16 cellular contexts compared by ENCODE assay signal in the genomic region with DNA sequence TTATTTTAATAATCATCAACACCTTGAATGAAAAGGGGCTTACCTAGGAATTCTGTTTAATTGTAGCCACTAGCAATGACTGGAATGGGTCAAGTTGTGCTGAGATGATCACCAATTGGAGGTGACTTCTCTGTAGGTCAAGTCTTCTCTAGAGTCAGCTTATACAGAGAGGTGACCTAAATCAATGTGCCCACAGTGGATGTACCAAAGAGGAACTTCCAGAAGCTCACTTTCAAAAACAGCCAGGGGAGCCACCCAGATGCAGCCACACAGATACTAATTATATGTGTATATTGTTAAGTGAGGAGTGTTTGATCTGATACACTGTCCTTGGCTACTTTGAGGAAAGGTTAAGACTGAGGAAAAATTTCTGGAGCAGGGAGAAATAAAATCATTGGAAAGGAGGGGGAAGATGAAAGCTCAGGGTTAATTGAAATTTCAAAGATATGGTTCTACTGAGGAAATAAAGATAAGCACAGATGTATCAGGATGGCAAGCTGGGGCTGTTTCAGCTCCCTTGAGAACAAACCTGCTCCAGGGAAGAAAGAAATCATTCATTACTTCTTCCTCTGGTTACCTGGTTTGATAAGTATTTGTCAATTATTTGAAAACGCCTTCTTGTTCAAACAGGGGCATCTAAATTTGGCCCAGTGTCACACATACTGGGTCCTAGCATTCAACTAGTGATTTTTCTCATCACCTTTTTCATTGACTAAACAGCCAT. TPM values are rescaled to one million over a fixed set of nuclear protein-coding genes. Genes with fewer than 3 reads are reported as not detected.
DNase-seq lines count a peak whose midpoint lies in the region; ATAC-seq, FAIRE-seq and TF ChIP-seq lines count a peak whose summit lies in the region.
"Had no signal": no experiment of that assay in that cellular context is flagged by ENCODE, and none has a peak within 500 bp of the region (broad histone marks: within the 10 kb centered on the region; RNA-seq: fewer than 3 reads in every experiment).

No MANE protein-coding gene starts in this region.

- peak overlapping the region; percentile 4 for H3K27ac Mint-ChIP-seq in astrocyte (ENCODE audit: unreplicated experiment)

- no peak overlapping the region for H3K9ac ChIP-seq in astrocyte (ENCODE audit: low read length)

- H3K36me3 ChIP-seq in astrocyte (ENCODE audit: insufficient read depth, low read length) = no peaks in the 10 kb centered on the region
- H3K36me3 ChIP-seq in spleen = peaks cover 0 to 29% (median 0%) of the 10 kb centered on the region in 6 donors
- H3K36me3 ChIP-seq: brain microvascular endothelial cell had no signal

- H3K9me3 ChIP-seq in astrocyte (ENCODE audit: insufficient read depth, low read depth, low read length) (no peaks in the 10 kb centered on the region), spleen (no peaks in the 10 kb centered on the region)

- no peaks in the 10 kb centered on the region for H3K79me2 ChIP-seq in astrocyte (ENCODE audit: insufficient read depth, low read length)

- no peak for DNase-seq in activated T-cell treated with anti-CD3 and anti-CD28 coated beads, Interleukin-2, amount 50 U/mL, for 4 hours
- DNase-seq in activated T-cell treated with anti-CD3 and anti-CD28 coated beads, Interleukin-2, amount 50 U/mL, for 1 hour = no peak
- peak; percentile 34 for DNase-seq in NAMALWA (ENCODE audit: low spot score)
- DNase-seq in astrocyte (ENCODE audit: low read depth) = no peak
- DNase-seq in spleen = no peak
- no peak for DNase-seq in Right ventricle myocardium inferior (ENCODE audit: missing footprints)
- no peak for DNase-seq in occipital lobe (lab: John Stamatoyannopoulos, UW)
- DNase-seq: activated CD8-positive, alpha-beta memory T cell treated with anti-CD3 and anti-CD28 coated beads, Interleukin-2, amount 50 U/mL, for 48 hours; brain microvascular endothelial cell; NCI-H446; right cardiac atrium; stimulated activated CD4-positive, alpha-beta T cell treated with anti-CD3 and anti-CD28 coated beads, Interleukin-4, amount 100 ng/mL, for 24 hours; stimulated activated naive CD8-positive, alpha-beta T cell treated with anti-CD3 and anti-CD28 coated beads, Interleukin-15, Interleukin-2, amounts not matched to agents 100 U/mL and 50 U/mL, for 24 hours had no signal

- H3K4me1 Mint-ChIP-seq in activated T-cell treated with anti-CD3 and anti-CD28 coated beads, Interleukin-2, amount 50 U/mL, for 4 hours (ENCODE audit: low read depth) = peaks cover 75% of the 10 kb centered on the region
- peaks cover 48% of the 10 kb centered on the region for H3K4me1 Mint-ChIP-seq in astrocyte (ENCODE audit: low read depth, unreplicated experiment)

- H3K9me3 Mint-ChIP-seq in activated T-cell treated with anti-CD3 and anti-CD28 coated beads, Interleukin-2, amount 50 U/mL, for 4 hours = no peaks in the 10 kb centered on the region
- H3K9me3 Mint-ChIP-seq in astrocyte (ENCODE audit: unreplicated experiment) = no peaks in the 10 kb centered on the region

- ATAC-seq in activated T-cell treated with anti-CD3 and anti-CD28 coated beads, Interleukin-2, amount 50 U/mL, for 4 hours = no peak
- ATAC-seq in Right ventricle myocardium inferior (no peak), HG03565 (IDR thresholded peaks at IDR 0.05; ENCODE audit: unreplicated experiment) (no peak)
- ATAC-seq: right cardiac atrium; stimulated activated naive CD8-positive, alpha-beta T cell treated with anti-CD3 and anti-CD28 coated beads, Interleukin-15, Interleukin-2, amounts not matched to agents 100 U/mL and 50 U/mL, for 24 hours had no signal

- intact Hi-C loops in spleen (cut with DNase I; ENCODE audit: low total_unique reads) (no loop called here), Right ventricle myocardium inferior (cut with DNase I) (no loop called here)

- H3K27me3 ChIP-seq in astrocyte (ENCODE audit: insufficient read depth, low read length) = no peaks in the 10 kb centered on the region
- no peaks in the 10 kb centered on the region for H3K27me3 ChIP-seq in spleen (replicated peaks in 1 of 7)
- H3K27me3 ChIP-seq: brain microvascular endothelial cell had no signal

- peak overlapping the region; percentile 94 for H3K4me3 Mint-ChIP-seq in activated T-cell treated with anti-CD3 and anti-CD28 coated beads, Interleukin-2, amount 50 U/mL, for 4 hours
- H3K4me3 Mint-ChIP-seq in astrocyte (ENCODE audit: unreplicated experiment) = no peak overlapping the region

- H2AFZ ChIP-seq in astrocyte (ENCODE audit: low read depth, low read length) = no peak overlapping the region

- H3K27me3 Mint-ChIP-seq in activated T-cell treated with anti-CD3 and anti-CD28 coated beads, Interleukin-2, amount 50 U/mL, for 4 hours (ENCODE audit: low read depth) = no peaks in the 10 kb centered on the region
- no peaks in the 10 kb centered on the region for H3K27me3 Mint-ChIP-seq in astrocyte (ENCODE audit: low read depth, unreplicated experiment)

- no peak overlapping the region for H3K4me2 ChIP-seq in astrocyte (ENCODE audit: low read length)

- no peaks in the 10 kb centered on the region for H4K20me1 ChIP-seq in astrocyte (ENCODE audit: insufficient read depth, low read length)

- FAIRE-seq in astrocyte (lab: Jason Lieb, UNC) = no peak
- FAIRE-seq: keratinocyte, RCC 7860 had no signal

- peaks cover 33% of the 10 kb centered on the region for H3K36me3 Mint-ChIP-seq in activated T-cell treated with anti-CD3 and anti-CD28 coated beads, Interleukin-2, amount 50 U/mL, for 4 hours (ENCODE audit: insufficient read depth)
- H3K36me3 Mint-ChIP-seq in astrocyte (ENCODE audit: low read depth, unreplicated experiment) = peaks cover 3% of the 10 kb centered on the region

- TF ChIP-seq CTCF in astrocyte (IDR thresholded peaks at IDR 0.05; ENCODE audit: insufficient read depth, low read depth, low read length) (no peak), spleen (IDR thresholded peaks at IDR 0.05 in 8 of 11, conservative IDR thresholded peaks at IDR 0.05 in 3 of 11) (no peak)

- no peak overlapping the region for H3K4me3 ChIP-seq in astrocyte (ENCODE audit: insufficient read depth, low read depth, low read length)
- H3K4me3 ChIP-seq in spleen = peak overlapping the region in 3 of 8 donors; percentile 12 to 70 (median 41)

- no peak for TF ChIP-seq POLR2A in spleen (IDR thresholded peaks at IDR 0.05)

- H3K27ac ChIP-seq in astrocyte (ENCODE audit: low read depth, low read length) = no peak overlapping the region
- H3K27ac ChIP-seq in spleen = peak overlapping the region; percentile 51 to 90 (median 81)
- H3K27ac ChIP-seq: brain microvascular endothelial cell had no signal

- 76 to 83% (median 81%) methylated on average over 1 of the region's 1 CpG for WGBS in spleen, 5 donors

- peaks cover 3% of the 10 kb centered on the region for H3K4me1 ChIP-seq in astrocyte (ENCODE audit: insufficient read depth, low read length)
- peaks cover 26 to 99% (median 77%) of the 10 kb centered on the region in 6 donors for H3K4me1 ChIP-seq in spleen

RNA-seq across cellular contexts. Expression of a gene that starts 5.1 kb away (rescaled TPM):
- total RNA-seq in activated T-cell treated with anti-CD3 and anti-CD28 coated beads, Interleukin-2, amount 50 U/mL, for 4 hours = 10 to 100 TPM; 48.6 to 86.8 (median 65.7) TPM
- total RNA-seq in astrocyte (4.9 and 5.6 TPM in 2 replicates), spleen (10 to 100 TPM; 29.1 to 83.6 (median 53.4) TPM), Right ventricle myocardium inferior (2.7 TPM), occipital lobe (3.1 TPM)
- 10 to 100 TPM; 56.0 to 68.0 (median 60.6) TPM for polyA plus RNA-seq in spleen
- polyA plus RNA-seq: keratinocyte had no signal

RNA-seq across cellular contexts. Expression of a gene that starts 43.9 kb away (rescaled TPM):
- 1 to 10 TPM; 3.3 to 4.0 (median 3.9) TPM for total RNA-seq in activated T-cell treated with anti-CD3 and anti-CD28 coated beads, Interleukin-2, amount 50 U/mL, for 4 hours
- 0.59 and 1.8 TPM in 2 replicates for total RNA-seq in astrocyte
- total RNA-seq in spleen = 10 to 100 TPM in 6 of 7 donors, 1 to 10 TPM in 1; 9.6 to 21.8 (median 15.3) TPM
- polyA plus RNA-seq in spleen = 10 to 100 TPM; 25.6 to 33.9 (median 29.4) TPM
- total RNA-seq in Right ventricle myocardium inferior = not detected
- total RNA-seq in occipital lobe = not detected
- polyA plus RNA-seq: keratinocyte, right cardiac atrium had no signal
